1 cellular context compared by ENCODE assay signal in the genomic region with DNA sequence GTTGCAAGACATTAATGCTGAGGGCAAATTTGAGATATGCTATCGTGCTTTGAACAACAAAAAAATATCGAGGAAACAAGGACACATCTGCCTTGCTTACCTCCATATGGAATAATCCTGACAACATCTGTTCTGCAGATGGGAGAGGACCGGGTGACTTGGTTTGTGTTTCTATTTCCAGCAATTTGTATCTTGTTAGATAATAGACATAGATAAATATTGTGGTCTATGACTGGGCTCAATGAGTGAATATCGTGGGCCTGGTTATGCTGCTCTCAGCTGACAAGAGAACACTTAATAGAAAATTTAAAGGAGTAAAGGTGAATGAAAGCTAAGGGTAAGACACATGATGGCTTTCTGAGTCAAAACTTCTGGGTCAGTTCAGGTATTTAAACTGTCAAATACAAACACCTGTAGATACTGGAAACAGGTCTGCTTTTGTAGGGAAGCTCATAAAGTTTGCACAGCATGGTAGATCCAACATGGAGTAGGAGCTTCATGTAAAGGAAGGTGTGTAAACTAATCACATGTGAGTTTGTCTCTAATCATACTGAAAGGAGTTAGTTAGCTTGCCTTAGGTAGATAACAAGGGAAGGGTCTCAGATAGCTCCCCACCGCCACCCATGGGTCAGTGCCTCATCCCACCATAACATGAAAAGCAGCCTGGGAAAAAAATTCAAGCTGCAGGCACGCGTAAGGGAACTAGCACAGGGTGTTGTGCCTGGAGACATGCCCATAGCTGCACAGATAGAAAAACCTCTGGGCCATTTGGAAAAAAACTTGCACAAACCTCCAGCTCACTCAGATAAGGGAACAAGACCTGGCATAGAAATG.
TF ChIP-seq lines count a peak whose summit lies in the region.

No MANE protein-coding gene starts in this region.

TF ChIP-seq in A549, 52 proteins besides CTCF, POLR2A, EP300 and RAD21 (continued from another document):
- TF ChIP-seq, protein P1, sequence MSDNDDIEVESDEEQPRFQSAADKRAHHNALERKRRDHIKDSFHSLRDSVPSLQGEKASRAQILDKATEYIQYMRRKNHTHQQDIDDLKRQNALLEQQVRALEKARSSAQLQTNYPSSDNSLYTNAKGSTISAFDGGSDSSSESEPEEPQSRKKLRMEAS (IDR thresholded peaks at IDR 0.05): peak; percentile 37; the same call in 1 of the 2 replicates
